ENCODE assay signal across 21 cellular contexts in genomic region chr22:41912338-41913039, GRCh38. TPM values are rescaled to one million over a fixed set of nuclear protein-coding genes. Genes with fewer than 3 reads are reported as not detected.
DNase-seq lines count a peak whose midpoint lies in the region; ATAC-seq, FAIRE-seq and TF ChIP-seq lines count a peak whose summit lies in the region.
"Had no signal": no experiment of that assay in that cellular context is flagged by ENCODE, and none has a peak within 500 bp of the region (broad histone marks: within the 10 kb centered on the region; RNA-seq: fewer than 3 reads in every experiment).

No MANE protein-coding gene starts in this region.

- no peak for TF ChIP-seq POLR2A in GM12892 (IDR thresholded peaks at IDR 0.05; ENCODE audit: low read depth, low read length)

- intact Hi-C loops in CD8-positive, alpha-beta T cell (cut with DNase I, micrococcal nuclease): no loop called here

- FAIRE-seq in GM12892 (lab: Jason Lieb, UNC): peak; percentile 9
- no peak for FAIRE-seq in astrocyte (lab: Jason Lieb, UNC)
- FAIRE-seq: colon had no signal

- no peak overlapping the region for H3K4me3 ChIP-seq in CD8-positive, alpha-beta T cell (ENCODE audit: low read depth, low read length)
- no peak overlapping the region for H3K4me3 ChIP-seq in astrocyte (ENCODE audit: insufficient read depth, low read depth, low read length)
- H3K4me3 ChIP-seq: ascending aorta, left ventricle myocardium inferior, mucosa of descending colon, ovary, sigmoid colon, SJSA1, transverse colon had no signal

- ATAC-seq in CD8-positive, alpha-beta T cell: no peak
- ATAC-seq in GM21825 (IDR thresholded peaks at IDR 0.05; ENCODE audit: unreplicated experiment): no peak
- ATAC-seq: mucosa of descending colon had no signal

- POLR2A ChIA-PET in CD8-positive, alpha-beta T cell (lab: Charles Lee): interaction anchor here (1.0 to 1.6 kb wide), 2 partner anchors 13 to 28 kb away, joined by 3 to 6 read pairs; no protein-coding TSS in a partner anchor

- H3K27ac Mint-ChIP-seq in CD8-positive, alpha-beta T cell: no peak overlapping the region
- peak overlapping the region; percentile 50 for H3K27ac Mint-ChIP-seq in astrocyte (ENCODE audit: unreplicated experiment)
- no peak overlapping the region for H3K27ac Mint-ChIP-seq in nephron progenitor cell

- H3K4me1 Mint-ChIP-seq in CD8-positive, alpha-beta T cell (ENCODE audit: low read depth): peaks cover 31% of the 10 kb centered on the region
- no peaks in the 10 kb centered on the region for H3K4me1 Mint-ChIP-seq in astrocyte (ENCODE audit: low read depth, unreplicated experiment)
- H3K4me1 Mint-ChIP-seq in nephron progenitor cell: peaks cover 47% of the 10 kb centered on the region

- no peaks in the 10 kb centered on the region for H3K36me3 ChIP-seq in CD8-positive, alpha-beta T cell (ENCODE audit: insufficient read depth, low read length)
- no peaks in the 10 kb centered on the region for H3K36me3 ChIP-seq in astrocyte (ENCODE audit: insufficient read depth, low read length)
- H3K36me3 ChIP-seq: ascending aorta, ovary, SJSA1, transverse colon had no signal

- peaks cover 31% of the 10 kb centered on the region for H3K27me3 Mint-ChIP-seq in CD8-positive, alpha-beta T cell (ENCODE audit: low read depth)
- peaks cover 46% of the 10 kb centered on the region for H3K27me3 Mint-ChIP-seq in astrocyte (ENCODE audit: low read depth, unreplicated experiment)
- peaks cover 74% of the 10 kb centered on the region for H3K27me3 Mint-ChIP-seq in nephron progenitor cell (ENCODE audit: low read depth, poor library complexity)

- H3K4me1 ChIP-seq in CD8-positive, alpha-beta T cell (ENCODE audit: insufficient read depth, low read length): peaks cover 38% of the 10 kb centered on the region
- peaks cover 15% of the 10 kb centered on the region for H3K4me1 ChIP-seq in astrocyte (ENCODE audit: insufficient read depth, low read length)

- peaks cover 31% of the 10 kb centered on the region for H3K27me3 ChIP-seq in CD8-positive, alpha-beta T cell (ENCODE audit: insufficient read depth, low read length)
- H3K27me3 ChIP-seq in astrocyte (ENCODE audit: insufficient read depth, low read length): peaks cover 57% of the 10 kb centered on the region

- no peaks in the 10 kb centered on the region for H3K36me3 Mint-ChIP-seq in CD8-positive, alpha-beta T cell
- H3K36me3 Mint-ChIP-seq in astrocyte (ENCODE audit: low read depth, unreplicated experiment) (peaks cover 2% of the 10 kb centered on the region), nephron progenitor cell (ENCODE audit: low read depth) (no peaks in the 10 kb centered on the region)

- no peaks in the 10 kb centered on the region for H3K79me2 ChIP-seq in astrocyte (ENCODE audit: insufficient read depth, low read length)

- H3K9me3 Mint-ChIP-seq in CD8-positive, alpha-beta T cell: no peaks in the 10 kb centered on the region
- H3K9me3 Mint-ChIP-seq in astrocyte (ENCODE audit: unreplicated experiment) (peaks cover 2% of the 10 kb centered on the region), nephron progenitor cell (no peaks in the 10 kb centered on the region)

- peaks cover 47% of the 10 kb centered on the region for H4K20me1 ChIP-seq in astrocyte (ENCODE audit: insufficient read depth, low read length)

- H3K4me3 Mint-ChIP-seq in CD8-positive, alpha-beta T cell: peak overlapping the region; percentile 39
- H3K4me3 Mint-ChIP-seq in astrocyte (ENCODE audit: unreplicated experiment) (no peak overlapping the region), nephron progenitor cell (peak overlapping the region; percentile 78)

- H3K9me3 ChIP-seq in CD8-positive, alpha-beta T cell (ENCODE audit: low read length): no peaks in the 10 kb centered on the region
- no peaks in the 10 kb centered on the region for H3K9me3 ChIP-seq in astrocyte (ENCODE audit: insufficient read depth, low read depth, low read length)
- H3K9me3 ChIP-seq: ascending aorta, HAP-1, left ventricle myocardium inferior, mucosa of descending colon, ovary, sigmoid colon, SJSA1, transverse colon had no signal

- CTCF ChIA-PET in CD8-positive, alpha-beta T cell (lab: Charles Lee): interaction anchor here (0.8 to 2.4 kb wide), 4 partner anchors 9 to 28 kb away, joined by 3 to 10 read pairs (median 6); partner anchors contain the start of gene TNFRSF13C

- DNase-seq in CD8-positive, alpha-beta T cell: no peak
- DNase-seq in GM12892 (ENCODE audit: insufficient read length) (no peak), astrocyte (ENCODE audit: low read depth) (no peak), nephron progenitor cell (no peak), activated gamma-delta T cell (lab: John Stamatoyannopoulos, UW) (no peak), activated gamma-delta T cell treated with Interleukin-2 at 50 U/mL for 16 hours (no peak)
- DNase-seq: EL; left ventricle myocardium inferior; mucosa of descending colon; NCI-H1436; NCI-H748 treated with DMSO at 0.1 percent for 48 hours; ovary; sigmoid colon; stimulated activated naive CD8-positive, alpha-beta T cell treated with anti-CD3 and anti-CD28 coated beads, Interleukin-15, Interleukin-2, amounts not matched to agents 100 U/mL and 50 U/mL, for 24 hours; T-helper 9 cell; transverse colon had no signal

- no peak overlapping the region for H3K4me2 ChIP-seq in astrocyte (ENCODE audit: low read length)

- TF ChIP-seq CTCF in CD8-positive, alpha-beta T cell (IDR thresholded peaks at IDR 0.05): no peak
- TF ChIP-seq CTCF in astrocyte (IDR thresholded peaks at IDR 0.05; ENCODE audit: insufficient read depth, low read depth, low read length) (no peak), nephron progenitor cell (IDR thresholded peaks at IDR 0.05) (no peak)

- H3K27ac ChIP-seq in CD8-positive, alpha-beta T cell (ENCODE audit: low read depth, low read length): no peak overlapping the region
- H3K27ac ChIP-seq in astrocyte (ENCODE audit: low read depth, low read length): no peak overlapping the region
- H3K27ac ChIP-seq: ascending aorta, left ventricle myocardium inferior, ovary, sigmoid colon, SJSA1, transverse colon had no signal

- no peak overlapping the region for H2AFZ ChIP-seq in astrocyte (ENCODE audit: low read depth, low read length)

- no peak overlapping the region for H3K9ac ChIP-seq in astrocyte (ENCODE audit: low read length)

RNA-seq across cellular contexts. Expression of gene SHISA8, which starts 2.4 kb away (rescaled TPM):
- 1 to 10 TPM in 1 of 2 experiments, under 1 TPM in 1; 0.72 to 1.5 TPM for total RNA-seq in CD8-positive, alpha-beta T cell
- polyA plus RNA-seq in GM12892 (2012; ENCODE audit: missing spikeins): 0.93 TPM
- total RNA-seq in astrocyte: not detected in 2 replicates
- total RNA-seq: ascending aorta, mucosa of descending colon, sigmoid colon, SJSA1 had no signal
- polyA plus RNA-seq: ovary had no signal

RNA-seq across cellular contexts. Expression of gene TNFRSF13C, which starts 14.1 kb away (rescaled TPM):
- total RNA-seq in CD8-positive, alpha-beta T cell: 10 to 100 TPM; 36.3 to 39.8 TPM
- polyA plus RNA-seq in GM12892 (2012; ENCODE audit: missing spikeins): 57.8 TPM
- total RNA-seq in astrocyte: 0.12 TPM in 1 of 2 replicates, not detected in the other
- total RNA-seq: ascending aorta, sigmoid colon had no signal

RNA-seq across cellular contexts. Expression of gene CENPM, which starts 34.5 kb away (rescaled TPM):
- 10 to 100 TPM in 1 of 2 experiments, 1 to 10 TPM in 1; 9.4 to 10.9 TPM for total RNA-seq in CD8-positive, alpha-beta T cell
- 31.4 TPM for polyA plus RNA-seq in GM12892 (2012; ENCODE audit: missing spikeins)
- total RNA-seq in astrocyte: 0.84 and 2.0 TPM in 2 replicates
- total RNA-seq: ascending aorta had no signal

RNA-seq across cellular contexts. Expression of gene SEPTIN3, which starts 56.8 kb away (rescaled TPM):
- under 1 TPM in 1 of 2 experiments, not detected in 1; 0.11 TPM for total RNA-seq in CD8-positive, alpha-beta T cell
- polyA plus RNA-seq in GM12892 (2012; ENCODE audit: missing spikeins): 1.9 TPM
- 0.43 and 0.52 TPM in 2 replicates for total RNA-seq in astrocyte
- total RNA-seq: ascending aorta, left ventricle myocardium inferior, SJSA1 had no signal

Comparison
In these comparisons a context has a peak if more than half of its experiments do, and no peak if none do; other contexts are left out.
1. RNA of gene TNFRSF13C, which starts 14.1 kb away (total RNA-seq): 36.3 to 39.8 TPM in CD8-positive, alpha-beta T cell; 0.12 TPM in astrocyte; every median in the first group is over 10 times any median in the second.